Comparison of ENCODE assay signal across 8 cellular contexts in the genomic region with DNA sequence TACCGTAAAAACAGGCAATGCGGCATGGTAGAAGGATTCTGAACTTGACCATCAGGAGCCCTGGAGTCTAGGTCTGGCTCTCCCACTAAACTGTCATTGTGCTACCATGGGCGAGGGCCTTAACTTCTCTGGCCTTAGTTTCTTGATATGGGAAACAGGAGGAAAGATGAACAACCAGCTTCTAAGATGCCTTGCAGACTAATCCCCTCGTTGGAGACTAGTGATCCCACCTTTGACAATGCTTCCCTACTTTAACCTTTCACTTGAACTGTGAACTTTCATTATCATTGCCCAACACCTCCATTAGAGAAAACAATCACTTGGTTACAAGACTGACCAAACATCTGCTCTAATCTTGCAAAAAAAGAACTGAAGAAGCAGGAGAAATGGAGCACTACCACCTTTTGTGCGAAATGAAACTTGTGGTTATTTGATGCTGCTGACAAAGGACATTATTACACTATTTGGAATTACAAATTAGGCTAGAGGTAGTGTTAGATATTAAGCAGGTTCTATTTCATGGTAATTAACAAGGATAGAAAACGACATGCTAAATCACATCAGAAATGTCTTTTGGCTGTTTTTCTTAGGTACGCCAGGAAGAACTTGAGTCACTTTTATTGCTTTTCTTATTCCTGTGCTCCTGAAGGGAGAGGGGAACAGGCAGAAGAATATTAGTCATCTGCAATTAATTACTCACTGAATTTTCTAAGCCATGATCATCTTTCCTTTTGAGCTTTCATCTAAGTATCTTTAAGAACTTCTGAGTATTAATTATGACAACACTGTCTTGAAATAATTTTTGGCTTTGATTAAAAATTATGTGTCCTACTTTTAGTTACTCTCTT. TPM values are rescaled to one million over a fixed set of nuclear protein-coding genes. Genes with fewer than 3 reads are reported as not detected.
DNase-seq lines count a peak whose midpoint lies in the region; ATAC-seq and TF ChIP-seq lines count a peak whose summit lies in the region.

No MANE protein-coding gene starts in this region.

- no peaks in the 10 kb centered on the region for H3K9me3 ChIP-seq in BLaER1
- no peaks in the 10 kb centered on the region for H3K9me3 ChIP-seq in MG63

- peak overlapping the region; percentile 97 for H3K27ac Mint-ChIP-seq in HFFc6
- peak overlapping the region; percentile 97 for H3K27ac Mint-ChIP-seq in activated naive CD8-positive, alpha-beta T cell treated with anti-CD3 and anti-CD28 coated beads, Interleukin-2, amount 10 ng/mL, durations not matched to agents 7 days and 5 days
- peak overlapping the region; percentile 89 for H3K27ac Mint-ChIP-seq in memory B cell

- no peak for TF ChIP-seq CTCF in HFFc6 (IDR thresholded peaks at IDR 0.05)

- H3K27ac ChIP-seq in BLaER1, result peak overlapping the region; percentile 78

- DNase-seq in HFFc6 (peak; percentile 80), memory B cell (ENCODE audit: low spot score in 2 of 2) (no peak), ureter (ENCODE audit: low spot score) (no peak), MG63 (no peak)
- no peak for DNase-seq in activated naive CD8-positive, alpha-beta T cell treated with anti-CD3 and anti-CD28 coated beads, Interleukin-2, amount 10 ng/mL, durations not matched to agents 7 days and 5 days
- no peak for DNase-seq in stimulated activated CD4-positive, alpha-beta T cell treated with anti-CD3 and anti-CD28 coated beads, Interleukin-12 subunit alpha, Interleukin-12 subunit beta, amount 100 ng/mL, for 4 hours

- peaks cover 50% of the 10 kb centered on the region for H3K4me1 ChIP-seq in BLaER1

- H3K27me3 ChIP-seq in BLaER1 (no peaks in the 10 kb centered on the region), MG63 (no peaks in the 10 kb centered on the region)

- POLR2A ChIA-PET in activated naive CD8-positive, alpha-beta T cell treated with anti-CD3 and anti-CD28 coated beads, Interleukin-2, amount 10 ng/mL, durations not matched to agents 7 days and 5 days (lab: Charles Lee), result interaction anchor here (0.6 to 1.5 kb wide), 11 partner anchors 8 to 272 kb away, joined by 3 to 5 read pairs (median 3); no protein-coding TSS in a partner anchor

- H4K20me1 ChIP-seq in BLaER1, result no peaks in the 10 kb centered on the region

- no peaks in the 10 kb centered on the region for H3K36me3 ChIP-seq in BLaER1
- no peaks in the 10 kb centered on the region for H3K36me3 ChIP-seq in MG63

- H3K9ac ChIP-seq in BLaER1, result peak overlapping the region; percentile 68

- H3K4me3 Mint-ChIP-seq in HFFc6 (peak overlapping the region; percentile 83), memory B cell (peak overlapping the region; percentile 70)
- H3K4me3 Mint-ChIP-seq in activated naive CD8-positive, alpha-beta T cell treated with anti-CD3 and anti-CD28 coated beads, Interleukin-2, amount 10 ng/mL, durations not matched to agents 7 days and 5 days, result peak overlapping the region; percentile 85

- no peak for ATAC-seq in activated naive CD8-positive, alpha-beta T cell treated with anti-CD3 and anti-CD28 coated beads, Interleukin-2, amount 10 ng/mL, durations not matched to agents 7 days and 5 days (ENCODE audit: low read depth)
- ATAC-seq in memory B cell (ENCODE audit: low read depth) (no peak), GM18873 (IDR thresholded peaks at IDR 0.05; ENCODE audit: low FRiP score, unreplicated experiment) (no peak)

- peaks cover 4% of the 10 kb centered on the region; the same call in 1 of the 2 replicates for H3K36me3 Mint-ChIP-seq in HFFc6 (ENCODE audit: low read depth)
- peaks cover 3% of the 10 kb centered on the region for H3K36me3 Mint-ChIP-seq in activated naive CD8-positive, alpha-beta T cell treated with anti-CD3 and anti-CD28 coated beads, Interleukin-2, amount 10 ng/mL, durations not matched to agents 7 days and 5 days
- no peaks in the 10 kb centered on the region for H3K36me3 Mint-ChIP-seq in memory B cell

- H3K4me2 ChIP-seq in BLaER1, result peak overlapping the region; percentile 83

- H3K4me3 ChIP-seq in BLaER1, result peak overlapping the region; percentile 44; the same call in 1 of the 2 replicates
- H3K4me3 ChIP-seq in MG63, result no peak overlapping the region

- H3K27me3 Mint-ChIP-seq in HFFc6 (ENCODE audit: insufficient read depth) (no peaks in the 10 kb centered on the region), memory B cell (no peaks in the 10 kb centered on the region)
- H3K27me3 Mint-ChIP-seq in activated naive CD8-positive, alpha-beta T cell treated with anti-CD3 and anti-CD28 coated beads, Interleukin-2, amount 10 ng/mL, durations not matched to agents 7 days and 5 days, result no peaks in the 10 kb centered on the region

- no peaks in the 10 kb centered on the region for H3K9me3 Mint-ChIP-seq in HFFc6
- H3K9me3 Mint-ChIP-seq in activated naive CD8-positive, alpha-beta T cell treated with anti-CD3 and anti-CD28 coated beads, Interleukin-2, amount 10 ng/mL, durations not matched to agents 7 days and 5 days, result peaks cover 1% of the 10 kb centered on the region
- H3K9me3 Mint-ChIP-seq in memory B cell, result no peaks in the 10 kb centered on the region

- H3K4me1 Mint-ChIP-seq in HFFc6 (ENCODE audit: low read depth) (peaks cover 88% of the 10 kb centered on the region), memory B cell (peaks cover 24% of the 10 kb centered on the region)
- H3K4me1 Mint-ChIP-seq in activated naive CD8-positive, alpha-beta T cell treated with anti-CD3 and anti-CD28 coated beads, Interleukin-2, amount 10 ng/mL, durations not matched to agents 7 days and 5 days, result peaks cover 52% of the 10 kb centered on the region

RNA-seq across cellular contexts. Expression of gene ARHGAP18, which starts 39.1 kb away (rescaled TPM):
- 10 to 100 TPM; 70.8 to 81.2 (median 76.0) TPM for total RNA-seq in HFFc6 (2021; fragmentation: NEBNext Ultra II Directional; extraction: Animal tissue kit (Norgen Biotek cat#: 25700))
- total RNA-seq in activated naive CD8-positive, alpha-beta T cell treated with anti-CD3 and anti-CD28 coated beads, Interleukin-2, amount 10 ng/mL, durations not matched to agents 7 days and 5 days, result 10 to 100 TPM; 12.1 to 12.7 TPM
- 15.6 TPM for total RNA-seq in ureter
- total RNA-seq in MG63 (2014; rRNA removed; shearing (Covaris generic); ENCODE audit: low replicate concordance), result 31.7 and 37.9 TPM in 2 replicates
